7 cellular contexts compared by ENCODE assay signal in the genomic region with DNA sequence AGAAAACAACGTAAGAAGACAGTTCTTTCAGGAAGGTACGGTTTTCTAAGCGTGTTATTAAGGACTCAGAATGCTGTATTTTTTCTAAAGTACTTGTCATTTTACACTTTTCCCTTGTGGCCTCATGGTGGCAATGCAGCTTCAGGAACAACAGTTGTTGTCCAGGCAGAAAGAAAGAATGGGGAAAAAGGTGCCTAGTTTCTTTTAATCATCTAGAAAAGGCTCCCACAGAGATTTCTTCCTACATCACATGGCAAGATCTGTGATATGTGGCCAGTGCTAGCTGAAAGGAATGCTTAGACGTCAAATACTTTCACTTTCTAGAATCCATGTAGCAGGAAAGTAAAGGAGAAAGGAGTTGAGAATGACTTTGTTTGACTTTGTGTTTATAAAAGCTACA. TPM values are rescaled to one million over a fixed set of nuclear protein-coding genes. Genes with fewer than 3 reads are reported as not detected.
DNase-seq lines count a peak whose midpoint lies in the region; ATAC-seq and TF ChIP-seq lines count a peak whose summit lies in the region.

No MANE protein-coding gene starts in this region.

- no peak overlapping the region for H3K27ac ChIP-seq in WERI-Rb-1

- H3K27me3 ChIP-seq in Loucy (ENCODE audit: insufficient read depth, low read length, poor library complexity, severe bottlenecking), result no peaks in the 10 kb centered on the region
- H3K27me3 ChIP-seq in WERI-Rb-1 (ENCODE audit: insufficient read depth, low read depth, severe bottlenecking), result no peaks in the 10 kb centered on the region

- no peaks in the 10 kb centered on the region for H3K27me3 Mint-ChIP-seq in immature natural killer cell (ENCODE audit: low read depth in 3 of 3)

- no peak overlapping the region for H3K9ac ChIP-seq in Loucy (ENCODE audit: low read depth, low read length, poor library complexity, severe bottlenecking)

- peak overlapping the region; percentile 74 for H2AFZ ChIP-seq in Loucy (ENCODE audit: low read length)

- H3F3A ChIP-seq in Loucy (ENCODE audit: low read depth), result no peaks in the 10 kb centered on the region

- no peak overlapping the region for H3K4me3 Mint-ChIP-seq in immature natural killer cell

- no peaks in the 10 kb centered on the region for H3K4me1 ChIP-seq in Loucy (ENCODE audit: insufficient read depth, low read length, poor library complexity, severe bottlenecking)

- H4K20me1 ChIP-seq in Loucy (ENCODE audit: insufficient read depth, low read length, poor library complexity, severe bottlenecking), result no peaks in the 10 kb centered on the region

- ATAC-seq in GM18505 (IDR thresholded peaks at IDR 0.05; ENCODE audit: unreplicated experiment), result peak; percentile 65
- ATAC-seq in activated CD4-positive, CD25-positive, alpha-beta regulatory T cell treated with anti-CD3 and anti-CD28 coated beads, Interleukin-2, amount 50 U/mL, for 24 hours, result no peak

- H3K4me3 ChIP-seq in Loucy (ENCODE audit: low read length, poor library complexity, severe bottlenecking), result no peak overlapping the region
- no peak overlapping the region for H3K4me3 ChIP-seq in WERI-Rb-1 (ENCODE audit: low read depth, low read length)

- H3K9me3 ChIP-seq in Loucy (ENCODE audit: insufficient read depth, low read depth, low read length) (no peaks in the 10 kb centered on the region), WERI-Rb-1 (ENCODE audit: severe bottlenecking) (no peaks in the 10 kb centered on the region)

- H3K9me2 ChIP-seq in Loucy (replicated peaks; ENCODE audit: low read depth, low read length), result no peaks in the 10 kb centered on the region

- peaks cover 3 to 48% (median 27%) of the 10 kb centered on the region in 6 donors for H3K9me3 Mint-ChIP-seq in immature natural killer cell

- TF ChIP-seq CTCF in Loucy (conservative IDR thresholded peaks at IDR 0.05; ENCODE audit: low read length) (peak; percentile 65), WERI-Rb-1 (IDR thresholded peaks at IDR 0.05; ENCODE audit: low read depth, low read length) (peak; percentile 67)

- DNase-seq in WERI-Rb-1 (peak; percentile 69), iPS-NIHi11 (ENCODE audit: low spot score) (peak; percentile 60), hepatic stellate cell (ENCODE audit: low spot score) (no peak), immature natural killer cell (no peak)

- no peaks in the 10 kb centered on the region for H3K36me3 Mint-ChIP-seq in immature natural killer cell

- H3K4me2 ChIP-seq in Loucy (ENCODE audit: low read depth, low read length, poor library complexity, severe bottlenecking), result peak overlapping the region; percentile 38

- H3K27ac Mint-ChIP-seq in immature natural killer cell, result no peak overlapping the region

- H3K79me2 ChIP-seq in Loucy (ENCODE audit: insufficient read depth, low read length), result no peaks in the 10 kb centered on the region

- H3K4me1 Mint-ChIP-seq in immature natural killer cell, result no peaks in the 10 kb centered on the region

- TF ChIP-seq POLR2A in GM18505 (IDR thresholded peaks at IDR 0.05; ENCODE audit: borderline replicate concordance, extremely low read depth, insufficient read depth, insufficient read length), result no peak

- H3K36me3 ChIP-seq in Loucy (ENCODE audit: insufficient read depth, low read length) (no peaks in the 10 kb centered on the region), WERI-Rb-1 (no peaks in the 10 kb centered on the region)

RNA-seq across cellular contexts. Expression of a gene that starts 49.0 kb away (rescaled TPM):
- not detected for polyA plus RNA-seq in immature natural killer cell

Comparison
In these comparisons a context has a peak if more than half of its experiments do, and no peak if none do; other contexts are left out.
1. DNase-seq: peak in WERI-Rb-1 (single experiment) and iPS-NIHi11 (single experiment); none in hepatic stellate cell (single experiment) and immature natural killer cell (0 of 3).